21 cellular contexts compared by ENCODE assay signal in the genomic region with DNA sequence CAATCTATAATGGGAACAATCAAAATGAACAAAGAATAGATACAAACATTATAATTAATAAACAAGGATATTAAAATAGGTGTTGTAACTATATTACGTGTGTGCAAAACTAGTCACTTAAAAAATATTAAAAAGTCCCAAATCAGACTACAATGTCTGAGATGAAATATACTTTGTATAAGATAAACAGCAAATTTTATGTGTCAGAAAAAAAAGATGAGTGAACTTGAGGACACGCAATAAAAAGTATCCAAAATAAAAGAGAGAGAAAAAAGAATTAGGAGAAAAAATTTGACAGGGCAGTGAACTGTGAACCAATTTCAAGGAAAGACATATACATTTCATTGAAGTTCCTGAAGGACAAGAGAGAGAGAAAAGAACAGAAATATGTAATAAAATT. TPM values are rescaled to one million over a fixed set of nuclear protein-coding genes. Genes with fewer than 3 reads are reported as not detected.
DNase-seq lines count a peak whose midpoint lies in the region; ATAC-seq, FAIRE-seq and TF ChIP-seq lines count a peak whose summit lies in the region.
"Had no signal": no experiment of that assay in that cellular context is flagged by ENCODE, and none has a peak within 500 bp of the region (broad histone marks: within the 10 kb centered on the region; RNA-seq: fewer than 3 reads in every experiment).

No MANE protein-coding gene starts in this region.

- H3K4me3 Mint-ChIP-seq in activated T-cell treated with anti-CD3 and anti-CD28 coated beads, Interleukin-2, amount 50 U/mL, for 72 hours: no peak overlapping the region
- H3K4me3 Mint-ChIP-seq in activated T-cell treated with anti-CD3 and anti-CD28 coated beads, Interleukin-2, amount 50 U/mL, for 24 hours: no peak overlapping the region
- no peak overlapping the region for H3K4me3 Mint-ChIP-seq in activated CD4-positive, alpha-beta T cell treated with anti-CD3 and anti-CD28 coated beads, Interleukin-2, amount 10 ng/mL, durations not matched to agents 7 days and 5 days
- H3K4me3 Mint-ChIP-seq: CD14-positive monocyte had no signal

- no peak for DNase-seq in activated T-cell treated with anti-CD3 and anti-CD28 coated beads, Interleukin-2, amount 50 U/mL, for 72 hours
- no peak for DNase-seq in activated T-cell treated with anti-CD3 and anti-CD28 coated beads, Interleukin-2, amount 50 U/mL, for 24 hours
- DNase-seq in IMR-90 (no peak), urothelium cell line (ENCODE audit: low spot score) (no peak), GDM1 (lab: John Stamatoyannopoulos, UW) (no peak)
- no peak for DNase-seq in activated CD4-positive, alpha-beta T cell treated with anti-CD3 and anti-CD28 coated beads, Interleukin-2, amount 10 ng/mL, durations not matched to agents 7 days and 5 days
- DNase-seq: CD4-positive, alpha-beta memory T cell; DMS 273 treated with DMSO at 0.1 percent for 48 hours; DMS53; DND-41; EL; GM23248; HCEC 1CT had no signal

- H3K56ac ChIP-seq in IMR-90 (ENCODE audit: extremely low read depth, insufficient read depth, low read length): no peak overlapping the region

- FAIRE-seq in islet of Langerhans (lab: Jason Lieb, UNC) (peak; percentile 49), urothelium cell line (lab: Jason Lieb, UNC) (no peak)
- FAIRE-seq: GM12892, GM18507, K562 had no signal

- no peak overlapping the region for H3K4me3 ChIP-seq in IMR-90 (ENCODE audit: insufficient read depth, low read depth, low read length)
- H3K4me3 ChIP-seq: BLaER1, GM23248, K562 had no signal

- no peak overlapping the region for H3K4ac ChIP-seq in IMR-90 (ENCODE audit: low read depth, low read length)

- no peak overlapping the region for H4K91ac ChIP-seq in IMR-90 (ENCODE audit: insufficient read depth, low read depth, low read length)

- CTCF ChIA-PET in IMR-90 (lab: Yijun Ruan, JAX): interaction anchor here (0.6 to 1.2 kb wide), 2 partner anchors 12 to 242 kb away, joined by 3 read pairs; no protein-coding TSS in a partner anchor
- CTCF ChIA-PET in activated CD4-positive, alpha-beta T cell treated with anti-CD3 and anti-CD28 coated beads, Interleukin-2, amount 10 ng/mL, durations not matched to agents 7 days and 5 days (lab: Charles Lee): interaction anchor here (1.1 to 1.2 kb wide), 2 partner anchors 9 to 23 kb away, joined by 3 read pairs; no protein-coding TSS in a partner anchor

- no CpG with 5 or more reads among the region's 2 CpGs for WGBS in IMR-90 (ENCODE audit: extremely low coverage in 2 of 2, insufficient read length in 1 of 2), 2 experiments

- POLR2A ChIA-PET in IMR-90 (lab: Charles Lee; ENCODE audit: unreplicated experiment): no interaction called here
- POLR2A ChIA-PET in activated CD4-positive, alpha-beta T cell treated with anti-CD3 and anti-CD28 coated beads, Interleukin-2, amount 10 ng/mL, durations not matched to agents 7 days and 5 days (lab: Charles Lee): no interaction called here

- no peak overlapping the region for H4K5ac ChIP-seq in IMR-90 (ENCODE audit: low read depth, low read length)

- peaks cover 37% of the 10 kb centered on the region for H3K4me1 Mint-ChIP-seq in activated T-cell treated with anti-CD3 and anti-CD28 coated beads, Interleukin-2, amount 50 U/mL, for 72 hours (ENCODE audit: low read depth)
- peaks cover 37% of the 10 kb centered on the region for H3K4me1 Mint-ChIP-seq in activated T-cell treated with anti-CD3 and anti-CD28 coated beads, Interleukin-2, amount 50 U/mL, for 24 hours (ENCODE audit: low read depth)
- H3K4me1 Mint-ChIP-seq in activated CD4-positive, alpha-beta T cell treated with anti-CD3 and anti-CD28 coated beads, Interleukin-2, amount 10 ng/mL, durations not matched to agents 7 days and 5 days: peaks cover 5% of the 10 kb centered on the region

- no peak overlapping the region for H3K27ac ChIP-seq in IMR-90 (ENCODE audit: insufficient read depth, low read length)
- H3K27ac ChIP-seq: 22Rv1, BLaER1, GM23248, HL-60 had no signal

- H2AK9ac ChIP-seq in IMR-90 (replicated peaks; ENCODE audit: low read depth, low read length, poor library complexity): no peak overlapping the region

- H2BK20ac ChIP-seq in IMR-90 (ENCODE audit: low read depth, low read length): no peak overlapping the region

- ATAC-seq in activated T-cell treated with anti-CD3 and anti-CD28 coated beads, Interleukin-2, amount 50 U/mL, for 72 hours (replicated peaks in 1 of 2): no peak
- ATAC-seq in IMR-90 (ENCODE audit: low read depth): no peak
- ATAC-seq: K562 had no signal

- no peaks in the 10 kb centered on the region for H3K9me3 ChIP-seq in IMR-90 (ENCODE audit: control insufficient read depth, insufficient read depth, low read length)

- H4K20me1 ChIP-seq in IMR-90 (ENCODE audit: insufficient read depth, low read length): no peaks in the 10 kb centered on the region

- no peak for TF ChIP-seq RAD21 in IMR-90 (IDR thresholded peaks at IDR 0.05; ENCODE audit: low read length)

- BruUV-seq in IMR-90 (replicated peaks; lab: Mats Ljungman, UMichigan): no TSS peak

- no peaks in the 10 kb centered on the region for H3K9me1 ChIP-seq in IMR-90 (ENCODE audit: insufficient read depth, low read length)

- no peaks in the 10 kb centered on the region for H3K79me1 ChIP-seq in IMR-90 (ENCODE audit: low read depth in 1 of 2, low read length in 2 of 2)

- H3K14ac ChIP-seq in IMR-90 (replicated peaks; ENCODE audit: low read depth, low read length): no peak overlapping the region

- H3K36me3 Mint-ChIP-seq in activated T-cell treated with anti-CD3 and anti-CD28 coated beads, Interleukin-2, amount 50 U/mL, for 72 hours (ENCODE audit: insufficient read depth in 2 of 2): peaks cover 10 to 11% of the 10 kb centered on the region in 2 donors
- peaks cover 42% of the 10 kb centered on the region for H3K36me3 Mint-ChIP-seq in activated T-cell treated with anti-CD3 and anti-CD28 coated beads, Interleukin-2, amount 50 U/mL, for 24 hours (ENCODE audit: low read depth)
- H3K36me3 Mint-ChIP-seq in activated CD4-positive, alpha-beta T cell treated with anti-CD3 and anti-CD28 coated beads, Interleukin-2, amount 10 ng/mL, durations not matched to agents 7 days and 5 days (ENCODE audit: low read depth): peaks cover 29% of the 10 kb centered on the region

- H3K18ac ChIP-seq in IMR-90 (ENCODE audit: low read depth, low read length): no peak overlapping the region

- H3K23ac ChIP-seq in IMR-90 (ENCODE audit: low read depth, low read length): no peak overlapping the region

- no peak for TF ChIP-seq POLR2A in IMR-90 (IDR thresholded peaks at IDR 0.05; ENCODE audit: low read depth, low read length)

- intact Hi-C loops in IMR-90 (cut with micrococcal nuclease): no loop called here

- H2AFZ ChIP-seq in IMR-90 (replicated peaks; ENCODE audit: low read length, poor library complexity): no peak overlapping the region
- H2AFZ ChIP-seq: GM23248 had no signal

- no peak overlapping the region for H2BK120ac ChIP-seq in IMR-90 (ENCODE audit: low read depth, low read length)

- no peak overlapping the region for H2AK5ac ChIP-seq in IMR-90 (ENCODE audit: low read depth, low read length)

- no peaks in the 10 kb centered on the region for H3K27me3 Mint-ChIP-seq in activated T-cell treated with anti-CD3 and anti-CD28 coated beads, Interleukin-2, amount 50 U/mL, for 72 hours (ENCODE audit: low read depth)
- no peaks in the 10 kb centered on the region for H3K27me3 Mint-ChIP-seq in activated T-cell treated with anti-CD3 and anti-CD28 coated beads, Interleukin-2, amount 50 U/mL, for 24 hours
- no peaks in the 10 kb centered on the region for H3K27me3 Mint-ChIP-seq in activated CD4-positive, alpha-beta T cell treated with anti-CD3 and anti-CD28 coated beads, Interleukin-2, amount 10 ng/mL, durations not matched to agents 7 days and 5 days
- H3K27me3 Mint-ChIP-seq: CD4-positive, alpha-beta memory T cell had no signal

- H3K27me3 ChIP-seq in IMR-90 (ENCODE audit: control insufficient read depth, insufficient read depth, low read length): no peaks in the 10 kb centered on the region
- H3K27me3 ChIP-seq: BLaER1 had no signal

- H2BK15ac ChIP-seq in IMR-90 (ENCODE audit: low read depth, low read length): no peak overlapping the region

- H3K36me3 ChIP-seq in IMR-90 (ENCODE audit: control insufficient read depth, insufficient read depth, low read length): no peaks in the 10 kb centered on the region

- in situ Hi-C loops in IMR-90 (cut with MboI; ENCODE audit: low sequenced_read_pairs): no loop called here

- H3K9ac ChIP-seq in IMR-90 (ENCODE audit: low read depth, low read length): no peak overlapping the region
- H3K9ac ChIP-seq: BLaER1, GM23248 had no signal

- no peak for TF ChIP-seq CTCF in IMR-90 (conservative IDR thresholded peaks at IDR 0.05; ENCODE audit: low read depth, low read length)

- no peaks in the 10 kb centered on the region for H3K4me1 ChIP-seq in IMR-90 (ENCODE audit: control insufficient read depth, insufficient read depth, low read length)

- H3K4me2 ChIP-seq in IMR-90 (ENCODE audit: low read depth, low read length): no peak overlapping the region
- H3K4me2 ChIP-seq: BLaER1 had no signal

- dilution Hi-C loops in IMR-90 (cut with HindIII; ENCODE audit: low sequenced_read_pairs, unreplicated experiment): no loop called here

- peak overlapping the region; percentile 71 for H3K27ac Mint-ChIP-seq in activated T-cell treated with anti-CD3 and anti-CD28 coated beads, Interleukin-2, amount 50 U/mL, for 72 hours
- no peak overlapping the region for H3K27ac Mint-ChIP-seq in activated T-cell treated with anti-CD3 and anti-CD28 coated beads, Interleukin-2, amount 50 U/mL, for 24 hours
- no peak overlapping the region for H3K27ac Mint-ChIP-seq in activated CD4-positive, alpha-beta T cell treated with anti-CD3 and anti-CD28 coated beads, Interleukin-2, amount 10 ng/mL, durations not matched to agents 7 days and 5 days

- no peak overlapping the region for H2BK5ac ChIP-seq in IMR-90 (ENCODE audit: low read depth, low read length, poor library complexity, severe bottlenecking)

- H4K8ac ChIP-seq in IMR-90 (ENCODE audit: low read depth in 2 of 2, low read length in 2 of 2): no peak overlapping the region

- H3K9me3 Mint-ChIP-seq in activated T-cell treated with anti-CD3 and anti-CD28 coated beads, Interleukin-2, amount 50 U/mL, for 72 hours: peaks cover 3 to 4% of the 10 kb centered on the region in 2 donors
- peaks cover 8% of the 10 kb centered on the region for H3K9me3 Mint-ChIP-seq in activated T-cell treated with anti-CD3 and anti-CD28 coated beads, Interleukin-2, amount 50 U/mL, for 24 hours
- peaks cover 6% of the 10 kb centered on the region for H3K9me3 Mint-ChIP-seq in activated CD4-positive, alpha-beta T cell treated with anti-CD3 and anti-CD28 coated beads, Interleukin-2, amount 10 ng/mL, durations not matched to agents 7 days and 5 days

TF ChIP-seq in IMR-90, 13 proteins besides CTCF, POLR2A, EP300 and RAD21:
- TF ChIP-seq NFE2L2 (IDR thresholded peaks at IDR 0.05; ENCODE audit: low read depth, low read length) (no peak), MAFK (IDR thresholded peaks at IDR 0.05; ENCODE audit: low read depth, low read length) (peak; percentile 76)

RNA-seq across cellular contexts. Expression of a gene that starts 37.0 kb away (rescaled TPM):
- total RNA-seq in activated T-cell treated with anti-CD3 and anti-CD28 coated beads, Interleukin-2, amount 50 U/mL, for 72 hours: 10 to 100 TPM; 52.3 to 58.2 TPM
- 9.0 and 14.4 TPM in 2 replicates for total RNA-seq in IMR-90 (2012; rRNA removed)
- polyA plus RNA-seq in IMR-90 (2012; rRNA removed): 2.6 and 3.3 TPM in 2 replicates
- 0.37 and 0.82 TPM in 2 replicates for polyA plus RNA-seq in IMR-90 (2012; cell fraction: cytosol; rRNA removed)
- 0.41 and 5.5 TPM in 2 replicates for polyA plus RNA-seq in IMR-90 (2012; cell fraction: nucleus; rRNA removed; ENCODE audit: low replicate concordance)
- total RNA-seq in activated CD4-positive, alpha-beta T cell treated with anti-CD3 and anti-CD28 coated beads, Interleukin-2, amount 10 ng/mL, durations not matched to agents 7 days and 5 days: 10 to 100 TPM; 35.2 to 37.2 TPM
